18 cellular contexts compared by ENCODE assay signal in the genomic region with DNA sequence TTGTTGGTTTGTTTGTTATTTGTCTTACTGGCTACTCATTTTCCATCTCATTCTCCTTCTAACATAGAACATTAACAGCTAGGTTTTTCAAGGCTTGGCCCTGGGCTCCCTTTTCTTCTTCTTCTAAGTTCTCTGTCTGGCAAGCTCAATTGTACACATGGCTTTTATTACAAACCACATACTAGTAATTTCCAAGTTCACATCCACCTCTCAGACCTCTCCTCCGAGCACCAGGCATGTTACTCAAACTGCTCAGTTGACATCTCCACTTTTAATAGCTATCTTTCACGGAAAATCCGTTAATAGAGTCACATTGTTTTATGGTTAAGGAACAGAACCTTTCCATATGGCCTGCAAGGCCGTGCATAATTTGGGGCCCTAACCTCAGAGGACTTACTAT.
DNase-seq lines count a peak whose midpoint lies in the region; ATAC-seq and TF ChIP-seq lines count a peak whose summit lies in the region.
"Had no signal": no experiment of that assay in that cellular context is flagged by ENCODE, and none has a peak within 500 bp of the region (broad histone marks: within the 10 kb centered on the region; RNA-seq: fewer than 3 reads in every experiment).

No MANE protein-coding gene starts in this region.

- H3K27ac ChIP-seq in GM23338 (ENCODE audit: low read depth) = no peak overlapping the region
- H3K27ac ChIP-seq in osteoblast (ENCODE audit: low read depth, low read length) = no peak overlapping the region
- no peak overlapping the region for H3K27ac ChIP-seq in left lung
- H3K27ac ChIP-seq: A549 had no signal

- DNase-seq in AG10803 (ENCODE audit: low read depth) = peak; percentile 84
- DNase-seq in GM23338 (ENCODE audit: low spot score) = no peak
- peak; percentile 55 for DNase-seq in adipocyte (ENCODE audit: low read depth)
- no peak for DNase-seq in osteoblast (ENCODE audit: insufficient read length, low spot score, missing footprints)
- DNase-seq in left lung = no peak
- no peak for DNase-seq in NCI-H1092 (lab: John Stamatoyannopoulos, UW)
- no peak for DNase-seq in effector memory CD8-positive, alpha-beta T cell
- DNase-seq in NCI-H1105 treated with DMSO at 0.1 percent for 48 hours (lab: John Stamatoyannopoulos, UW) = no peak
- DNase-seq: Calu3; CD4-positive, alpha-beta memory T cell; DMS53; KG1; NCI-H1048; NCI-H226; NCI-H524 treated with DMSO at 0.1 percent for 48 hours; SHP77 had no signal

- no peaks in the 10 kb centered on the region for H3K27me3 Mint-ChIP-seq in GM23338 (ENCODE audit: insufficient read depth, low read depth, poor library complexity)
- H3K27me3 Mint-ChIP-seq in effector memory CD8-positive, alpha-beta T cell = no peaks in the 10 kb centered on the region
- H3K27me3 Mint-ChIP-seq: B cell; CD4-positive, alpha-beta memory T cell had no signal

- H3F3A ChIP-seq in GM23338 (replicated peaks; ENCODE audit: low read depth) = no peaks in the 10 kb centered on the region

- H3K36me3 ChIP-seq in GM23338 (ENCODE audit: insufficient read depth) (no peaks in the 10 kb centered on the region), adipocyte (ENCODE audit: control insufficient read depth, insufficient read depth, low read length, severe bottlenecking) (no peaks in the 10 kb centered on the region), osteoblast (ENCODE audit: insufficient read depth, low read length) (no peaks in the 10 kb centered on the region), left lung (no peaks in the 10 kb centered on the region)

- H3K4me1 Mint-ChIP-seq in GM23338 = no peaks in the 10 kb centered on the region
- H3K4me1 Mint-ChIP-seq in effector memory CD8-positive, alpha-beta T cell (ENCODE audit: low read depth in 2 of 2) = no peaks in the 10 kb centered on the region
- H3K4me1 Mint-ChIP-seq: B cell had no signal

- no peak overlapping the region for H3K9ac ChIP-seq in adipocyte (ENCODE audit: low read length)

- no peaks in the 10 kb centered on the region for H3K9me2 ChIP-seq in GM23338 (ENCODE audit: insufficient read depth)

- H3K9me3 ChIP-seq in adipocyte (ENCODE audit: control insufficient read depth, low read length) = peaks cover 6% of the 10 kb centered on the region
- no peaks in the 10 kb centered on the region for H3K9me3 ChIP-seq in osteoblast (ENCODE audit: low read depth, low read length)
- H3K9me3 ChIP-seq in left lung = peaks cover 0 to 7% of the 10 kb centered on the region in 2 donors
- H3K9me3 ChIP-seq: A549 had no signal

- no peak overlapping the region for H3K4me2 ChIP-seq in GM23338
- no peak overlapping the region for H3K4me2 ChIP-seq in osteoblast (ENCODE audit: insufficient read depth, low read length)
- H3K4me2 ChIP-seq: A549 had no signal

- no peak overlapping the region for H3K27ac Mint-ChIP-seq in GM23338
- H3K27ac Mint-ChIP-seq in effector memory CD8-positive, alpha-beta T cell = no peak overlapping the region
- H3K27ac Mint-ChIP-seq: B cell; CD4-positive, alpha-beta memory T cell had no signal

- peaks cover 9% of the 10 kb centered on the region; the same call in 2 of the 3 replicates for H3K9me3 Mint-ChIP-seq in GM23338
- peaks cover 0 to 2% of the 10 kb centered on the region in 2 donors for H3K9me3 Mint-ChIP-seq in effector memory CD8-positive, alpha-beta T cell

- H3K79me2 ChIP-seq in GM23338 (replicated peaks; ENCODE audit: insufficient read depth) (no peaks in the 10 kb centered on the region), osteoblast (ENCODE audit: insufficient read depth, low read length) (no peaks in the 10 kb centered on the region)

- no peaks in the 10 kb centered on the region for H4K20me1 ChIP-seq in GM23338 (replicated peaks; ENCODE audit: insufficient read depth)
- H4K20me1 ChIP-seq in osteoblast (ENCODE audit: insufficient read depth, low read length) = no peaks in the 10 kb centered on the region

- no peak overlapping the region for H3K4me3 ChIP-seq in AG10803 (ENCODE audit: low read length)
- no peak overlapping the region for H3K4me3 ChIP-seq in GM23338
- H3K4me3 ChIP-seq in adipocyte (ENCODE audit: low read length) = no peak overlapping the region
- H3K4me3 ChIP-seq in osteoblast (ENCODE audit: insufficient read depth, low read length) = no peak overlapping the region
- H3K4me3 ChIP-seq in left lung = no peak overlapping the region
- H3K4me3 ChIP-seq: A549 had no signal

- peak overlapping the region; percentile 57; the same call in 1 of the 2 replicates for H2AFZ ChIP-seq in GM23338
- peak overlapping the region; percentile 23 for H2AFZ ChIP-seq in osteoblast (ENCODE audit: low read length)

- H3K4me1 ChIP-seq in GM23338 (ENCODE audit: insufficient read depth) (no peaks in the 10 kb centered on the region), adipocyte (ENCODE audit: control insufficient read depth, insufficient read depth, low read length) (peaks cover 5% of the 10 kb centered on the region), osteoblast (ENCODE audit: insufficient read depth, low read length) (peaks cover 10% of the 10 kb centered on the region), left lung (no peaks in the 10 kb centered on the region)
- H3K4me1 ChIP-seq: A549 had no signal

- intact Hi-C loops in left lung (cut with DNase I) = loop anchor here in 1 of 2 donors (10.0 kb wide), 1 partner anchor 1041 kb away; no protein-coding TSS in a partner anchor

- TF ChIP-seq CTCF in AG10803 (conservative IDR thresholded peaks at IDR 0.05; ENCODE audit: low read length) (no peak), GM23338 (conservative IDR thresholded peaks at IDR 0.05; ENCODE audit: low read depth in 2 of 2) (no peak), osteoblast (IDR thresholded peaks at IDR 0.05; ENCODE audit: extremely low read depth, low read depth, low read length) (no peak), left lung (IDR thresholded peaks at IDR 0.05) (no peak)

- no peak overlapping the region for H3K4me3 Mint-ChIP-seq in GM23338
- H3K4me3 Mint-ChIP-seq in effector memory CD8-positive, alpha-beta T cell = no peak overlapping the region
- H3K4me3 Mint-ChIP-seq: B cell; CD4-positive, alpha-beta memory T cell had no signal

- H3K27me3 ChIP-seq in GM23338 (ENCODE audit: insufficient read depth) = no peaks in the 10 kb centered on the region
- H3K27me3 ChIP-seq in adipocyte (replicated peaks; ENCODE audit: control insufficient read depth, insufficient read depth, low read length) = no peaks in the 10 kb centered on the region
- H3K27me3 ChIP-seq in osteoblast (ENCODE audit: insufficient read depth, low read length) = no peaks in the 10 kb centered on the region
- no peaks in the 10 kb centered on the region for H3K27me3 ChIP-seq in left lung

- ATAC-seq in GM23338 (no peak), left lung (no peak)
- no peak for ATAC-seq in effector memory CD8-positive, alpha-beta T cell (replicated peaks)
- ATAC-seq: A549 had no signal

- H3K36me3 Mint-ChIP-seq in GM23338 (ENCODE audit: low read depth) = peaks cover 3% of the 10 kb centered on the region; the same call in 1 of the 3 replicates
- H3K36me3 Mint-ChIP-seq in effector memory CD8-positive, alpha-beta T cell (ENCODE audit: insufficient read depth) = no peaks in the 10 kb centered on the region
- H3K36me3 Mint-ChIP-seq: CD4-positive, alpha-beta memory T cell had no signal

TF ChIP-seq in GM23338, 12 proteins besides CTCF, POLR2A, EP300 and RAD21 (continues in another document):
- TF ChIP-seq CREB1 (CRISPR knock-in tag; IDR thresholded peaks at IDR 0.05; ENCODE audit: low read depth) = no peak
- no peak for TF ChIP-seq ZNF331 (CRISPR knock-in tag; IDR thresholded peaks at IDR 0.05; ENCODE audit: low read depth)
- TF ChIP-seq, protein P1, sequence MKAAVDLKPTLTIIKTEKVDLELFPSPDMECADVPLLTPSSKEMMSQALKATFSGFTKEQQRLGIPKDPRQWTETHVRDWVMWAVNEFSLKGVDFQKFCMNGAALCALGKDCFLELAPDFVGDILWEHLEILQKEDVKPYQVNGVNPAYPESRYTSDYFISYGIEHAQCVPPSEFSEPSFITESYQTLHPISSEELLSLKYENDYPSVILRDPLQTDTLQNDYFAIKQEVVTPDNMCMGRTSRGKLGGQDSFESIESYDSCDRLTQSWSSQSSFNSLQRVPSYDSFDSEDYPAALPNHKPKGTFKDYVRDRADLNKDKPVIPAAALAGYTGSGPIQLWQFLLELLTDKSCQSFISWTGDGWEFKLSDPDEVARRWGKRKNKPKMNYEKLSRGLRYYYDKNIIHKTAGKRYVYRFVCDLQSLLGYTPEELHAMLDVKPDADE (IDR thresholded peaks at IDR 0.05) = no peak
- TF ChIP-seq, protein P2, sequence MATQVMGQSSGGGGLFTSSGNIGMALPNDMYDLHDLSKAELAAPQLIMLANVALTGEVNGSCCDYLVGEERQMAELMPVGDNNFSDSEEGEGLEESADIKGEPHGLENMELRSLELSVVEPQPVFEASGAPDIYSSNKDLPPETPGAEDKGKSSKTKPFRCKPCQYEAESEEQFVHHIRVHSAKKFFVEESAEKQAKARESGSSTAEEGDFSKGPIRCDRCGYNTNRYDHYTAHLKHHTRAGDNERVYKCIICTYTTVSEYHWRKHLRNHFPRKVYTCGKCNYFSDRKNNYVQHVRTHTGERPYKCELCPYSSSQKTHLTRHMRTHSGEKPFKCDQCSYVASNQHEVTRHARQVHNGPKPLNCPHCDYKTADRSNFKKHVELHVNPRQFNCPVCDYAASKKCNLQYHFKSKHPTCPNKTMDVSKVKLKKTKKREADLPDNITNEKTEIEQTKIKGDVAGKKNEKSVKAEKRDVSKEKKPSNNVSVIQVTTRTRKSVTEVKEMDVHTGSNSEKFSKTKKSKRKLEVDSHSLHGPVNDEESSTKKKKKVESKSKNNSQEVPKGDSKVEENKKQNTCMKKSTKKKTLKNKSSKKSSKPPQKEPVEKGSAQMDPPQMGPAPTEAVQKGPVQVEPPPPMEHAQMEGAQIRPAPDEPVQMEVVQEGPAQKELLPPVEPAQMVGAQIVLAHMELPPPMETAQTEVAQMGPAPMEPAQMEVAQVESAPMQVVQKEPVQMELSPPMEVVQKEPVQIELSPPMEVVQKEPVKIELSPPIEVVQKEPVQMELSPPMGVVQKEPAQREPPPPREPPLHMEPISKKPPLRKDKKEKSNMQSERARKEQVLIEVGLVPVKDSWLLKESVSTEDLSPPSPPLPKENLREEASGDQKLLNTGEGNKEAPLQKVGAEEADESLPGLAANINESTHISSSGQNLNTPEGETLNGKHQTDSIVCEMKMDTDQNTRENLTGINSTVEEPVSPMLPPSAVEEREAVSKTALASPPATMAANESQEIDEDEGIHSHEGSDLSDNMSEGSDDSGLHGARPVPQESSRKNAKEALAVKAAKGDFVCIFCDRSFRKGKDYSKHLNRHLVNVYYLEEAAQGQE (IDR thresholded peaks at IDR 0.05; ENCODE audit: unreplicated experiment) = no peak
- no peak for TF ChIP-seq NANOG (IDR thresholded peaks at IDR 0.05; ENCODE audit: borderline replicate concordance)
- no peak for TF ChIP-seq JUNB (IDR thresholded peaks at IDR 0.05; ENCODE audit: unreplicated experiment)
- TF ChIP-seq ZNF114 (CRISPR knock-in tag; IDR thresholded peaks at IDR 0.05) = no peak
- no peak for TF ChIP-seq POLR2AphosphoS5 (IDR thresholded peaks at IDR 0.05; ENCODE audit: low read depth)
- TF ChIP-seq EZH2 (IDR thresholded peaks at IDR 0.05; ENCODE audit: low read depth, unreplicated experiment) = no peak

Comparison
In these comparisons a context has a peak if more than half of its experiments do, and no peak if none do; other contexts are left out.
1. DNase-seq: peak in AG10803 (single experiment) and adipocyte (single experiment); none in GM23338 (single experiment), osteoblast (single experiment), left lung (0 of 2), NCI-H1092 (single experiment), effector memory CD8-positive, alpha-beta T cell (0 of 3) and NCI-H1105 treated with DMSO at 0.1 percent for 48 hours (single experiment).